Comparison of ENCODE assay signal across 9 cellular contexts in the genomic region with DNA sequence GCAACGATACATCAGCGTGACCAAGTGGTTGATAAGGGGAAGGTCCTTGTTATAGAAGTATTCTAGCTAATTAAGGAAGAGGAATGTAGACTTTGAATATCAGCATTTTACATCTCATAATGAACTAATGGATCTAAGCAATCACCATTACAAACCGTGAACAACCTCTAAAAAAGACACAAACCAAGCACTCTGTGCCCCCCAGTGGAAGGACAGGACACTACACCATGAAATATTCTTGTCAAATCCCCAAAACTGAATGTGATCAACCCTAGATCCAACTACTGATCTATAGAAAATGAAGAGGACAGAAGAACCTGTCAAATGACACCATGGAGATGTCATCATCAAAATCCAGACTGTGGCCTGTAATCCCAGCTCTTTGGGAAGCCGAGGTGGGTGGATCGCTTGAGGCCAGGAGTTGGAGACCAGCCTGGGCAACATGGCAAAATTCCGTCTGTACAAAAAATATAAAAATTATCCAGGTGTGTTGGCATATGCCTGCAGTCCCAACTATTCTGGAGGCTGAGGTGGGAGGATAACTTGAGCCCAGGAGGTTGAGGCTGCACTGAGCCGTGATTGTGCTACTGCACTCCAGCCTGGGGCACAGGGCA.
DNase-seq lines count a peak whose midpoint lies in the region; ATAC-seq and TF ChIP-seq lines count a peak whose summit lies in the region.
"Had no signal": no experiment of that assay in that cellular context is flagged by ENCODE, and none has a peak within 500 bp of the region (broad histone marks: within the 10 kb centered on the region; RNA-seq: fewer than 3 reads in every experiment).

No MANE protein-coding gene starts in this region.

- H3K36me3 Mint-ChIP-seq in activated CD4-positive, alpha-beta memory T cell treated with anti-CD3 and anti-CD28 coated beads, Interleukin-2, amount 10 ng/mL, durations not matched to agents 7 days and 5 days (ENCODE audit: low read depth), result no peaks in the 10 kb centered on the region

- CTCF ChIA-PET in activated CD4-positive, alpha-beta memory T cell treated with anti-CD3 and anti-CD28 coated beads, Interleukin-2, amount 10 ng/mL, durations not matched to agents 7 days and 5 days (lab: Charles Lee), result interaction anchor here (0.7 to 2.9 kb wide), 23 partner anchors 9 to 290 kb away, joined by 3 to 56 read pairs (median 4); no protein-coding TSS in a partner anchor

- peak overlapping the region in 1 of 11 experiments; percentile 30; a peak in 2 of 22 replicates for H3K27ac ChIP-seq in BLaER1 treated with 17β-estradiol and CSF1 and Interleukin-3, amounts not matched to agents 10 nM and 100 nM
- no peak overlapping the region for H3K27ac ChIP-seq in psoas muscle
- H3K27ac ChIP-seq: SJSA1 had no signal

- intact Hi-C loops in psoas muscle (cut with DNase I), result no loop called here

- peaks cover 2% of the 10 kb centered on the region for H3K9me3 Mint-ChIP-seq in activated CD4-positive, alpha-beta memory T cell treated with anti-CD3 and anti-CD28 coated beads, Interleukin-2, amount 10 ng/mL, durations not matched to agents 7 days and 5 days

- no peaks in the 10 kb centered on the region for H3K9me3 ChIP-seq in BLaER1 treated with 17β-estradiol and CSF1 and Interleukin-3, amounts not matched to agents 10 nM and 100 nM (replicated peaks in 1 of 11)
- peaks cover 5% of the 10 kb centered on the region for H3K9me3 ChIP-seq in psoas muscle
- H3K9me3 ChIP-seq: SJSA1 had no signal

- ATAC-seq in GM18867 (IDR thresholded peaks at IDR 0.05; ENCODE audit: unreplicated experiment) (peak; percentile 45), psoas muscle (no peak), HG03439 (IDR thresholded peaks at IDR 0.05; ENCODE audit: unreplicated experiment) (no peak)

- no peak overlapping the region for H3K9ac ChIP-seq in BLaER1 treated with 17β-estradiol and CSF1 and Interleukin-3, amounts not matched to agents 10 nM and 100 nM

- H3K4me2 ChIP-seq in BLaER1 treated with 17β-estradiol and CSF1 and Interleukin-3, amounts not matched to agents 10 nM and 100 nM, result peak overlapping the region in 7 of 11 experiments; percentile 25 to 90 (median 86); a peak in 8 of 22 replicates

- no peak overlapping the region for H3K4me3 Mint-ChIP-seq in activated CD4-positive, alpha-beta memory T cell treated with anti-CD3 and anti-CD28 coated beads, Interleukin-2, amount 10 ng/mL, durations not matched to agents 7 days and 5 days

- H3K27me3 Mint-ChIP-seq in activated CD4-positive, alpha-beta memory T cell treated with anti-CD3 and anti-CD28 coated beads, Interleukin-2, amount 10 ng/mL, durations not matched to agents 7 days and 5 days, result peaks cover 17% of the 10 kb centered on the region

- 72 to 75% (median 74%) methylated on average over 7 of the region's 7 CpGs for WGBS in psoas muscle, 3 donors

- peak overlapping the region; percentile 23 for H3K27ac Mint-ChIP-seq in activated CD4-positive, alpha-beta memory T cell treated with anti-CD3 and anti-CD28 coated beads, Interleukin-2, amount 10 ng/mL, durations not matched to agents 7 days and 5 days

- H4K20me1 ChIP-seq in BLaER1 treated with 17β-estradiol and CSF1 and Interleukin-3, amounts not matched to agents 10 nM and 100 nM, result no peaks in the 10 kb centered on the region

- H3K27me3 ChIP-seq in BLaER1 treated with 17β-estradiol and CSF1 and Interleukin-3, amounts not matched to agents 10 nM and 100 nM, result 0 out of 22 replicates have a peak, but pooled peaks cover 0 to 1% (median 0%) of the 10 kb centered on the region in 11 experiments
- peaks cover 0 to 5% (median 4%) of the 10 kb centered on the region in 3 donors for H3K27me3 ChIP-seq in psoas muscle (ENCODE audit: insufficient read depth in 3 of 3, low read length in 2 of 3)
- H3K27me3 ChIP-seq: SJSA1 had no signal

- H3K36me3 ChIP-seq in BLaER1 treated with 17β-estradiol and CSF1 and Interleukin-3, amounts not matched to agents 10 nM and 100 nM, result no peaks in the 10 kb centered on the region
- no peaks in the 10 kb centered on the region for H3K36me3 ChIP-seq in psoas muscle (ENCODE audit: insufficient read depth in 1 of 2, low read depth in 1 of 2)
- H3K36me3 ChIP-seq: SJSA1 had no signal

- peaks cover 30% of the 10 kb centered on the region for H3K4me1 Mint-ChIP-seq in activated CD4-positive, alpha-beta memory T cell treated with anti-CD3 and anti-CD28 coated beads, Interleukin-2, amount 10 ng/mL, durations not matched to agents 7 days and 5 days

- POLR2A ChIA-PET in activated CD4-positive, alpha-beta memory T cell treated with anti-CD3 and anti-CD28 coated beads, Interleukin-2, amount 10 ng/mL, durations not matched to agents 7 days and 5 days (lab: Charles Lee), result interaction anchor here (0.7 to 1.7 kb wide), 3 partner anchors 42 to 89 kb away, joined by 3 to 5 read pairs (median 3); no protein-coding TSS in a partner anchor

- no peak overlapping the region for H3K4me3 ChIP-seq in BLaER1 treated with 17β-estradiol and CSF1 and Interleukin-3, amounts not matched to agents 10 nM and 100 nM
- no peak overlapping the region for H3K4me3 ChIP-seq in epithelial cell of proximal tubule (ENCODE audit: low read depth, low read length)
- H3K4me3 ChIP-seq in psoas muscle, result no peak overlapping the region
- H3K4me3 ChIP-seq: SJSA1 had no signal

- TF ChIP-seq CTCF in epithelial cell of proximal tubule (conservative IDR thresholded peaks at IDR 0.05; ENCODE audit: low read depth, low read length), result peak; percentile 69
- peak; percentile 33 for TF ChIP-seq CTCF in psoas muscle (IDR thresholded peaks at IDR 0.05)

- peak; percentile 75 for DNase-seq in NCI-H1694 treated with DMSO at 0.1 percent for 48 hours (lab: John Stamatoyannopoulos, UW)
- DNase-seq in activated CD4-positive, alpha-beta memory T cell treated with anti-CD3 and anti-CD28 coated beads, Interleukin-2, amount 10 ng/mL, durations not matched to agents 7 days and 5 days, result peak; percentile 70
- peak; percentile 7 for DNase-seq in epithelial cell of proximal tubule (ENCODE audit: low read depth)
- no peak for DNase-seq in psoas muscle
- no peak for DNase-seq in NCI-H2029 treated with DMSO at 0.1 percent for 48 hours (lab: John Stamatoyannopoulos, UW)

- H3K4me1 ChIP-seq in BLaER1 treated with 17β-estradiol and CSF1 and Interleukin-3, amounts not matched to agents 10 nM and 100 nM, result peaks cover 29 to 68% (median 63%) of the 10 kb centered on the region in 10 experiments
- H3K4me1 ChIP-seq in psoas muscle, result no peaks in the 10 kb centered on the region

Comparison
In these comparisons a context has a peak if more than half of its experiments do, and no peak if none do; other contexts are left out.
1. DNase-seq: peak in NCI-H1694 treated with DMSO at 0.1 percent for 48 hours (single experiment), activated CD4-positive, alpha-beta memory T cell treated with anti-CD3 and anti-CD28 coated beads, Interleukin-2, amount 10 ng/mL, durations not matched to agents 7 days and 5 days (single experiment) and epithelial cell of proximal tubule (single experiment); none in psoas muscle (0 of 2) and NCI-H2029 treated with DMSO at 0.1 percent for 48 hours (single experiment).